ENCODE assay signal across 1 cellular context in genomic region chr4:4662230-4662629, GRCh38.
TF ChIP-seq lines count a peak whose summit lies in the region.

No MANE protein-coding gene starts in this region.

TF ChIP-seq in WTC11, 78 proteins besides CTCF, POLR2A, EP300 and RAD21 (continued from another document):
- TF ChIP-seq, protein P1, sequence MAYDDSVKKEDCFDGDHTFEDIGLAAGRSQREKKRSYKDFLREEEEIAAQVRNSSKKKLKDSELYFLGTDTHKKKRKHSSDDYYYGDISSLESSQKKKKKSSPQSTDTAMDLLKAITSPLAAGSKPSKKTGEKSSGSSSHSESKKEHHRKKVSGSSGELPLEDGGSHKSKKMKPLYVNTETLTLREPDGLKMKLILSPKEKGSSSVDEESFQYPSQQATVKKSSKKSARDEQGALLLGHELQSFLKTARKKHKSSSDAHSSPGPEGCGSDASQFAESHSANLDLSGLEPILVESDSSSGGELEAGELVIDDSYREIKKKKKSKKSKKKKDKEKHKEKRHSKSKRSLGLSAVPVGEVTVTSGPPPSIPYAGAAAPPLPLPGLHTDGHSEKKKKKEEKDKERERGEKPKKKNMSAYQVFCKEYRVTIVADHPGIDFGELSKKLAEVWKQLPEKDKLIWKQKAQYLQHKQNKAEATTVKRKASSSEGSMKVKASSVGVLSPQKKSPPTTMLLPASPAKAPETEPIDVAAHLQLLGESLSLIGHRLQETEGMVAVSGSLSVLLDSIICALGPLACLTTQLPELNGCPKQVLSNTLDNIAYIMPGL (CRISPR knock-in tag; IDR thresholded peaks at IDR 0.05): no peak
- TF ChIP-seq SMAD4 (CRISPR knock-in tag; IDR thresholded peaks at IDR 0.05) (no peak), NR1H2 (CRISPR knock-in tag; IDR thresholded peaks at IDR 0.05) (no peak), ZNF232 (CRISPR knock-in tag; IDR thresholded peaks at IDR 0.05) (no peak), TEAD4 (CRISPR knock-in tag; IDR thresholded peaks at IDR 0.05) (no peak), FOXK1 (CRISPR knock-in tag; IDR thresholded peaks at IDR 0.05) (no peak), ELF4 (CRISPR knock-in tag; IDR thresholded peaks at IDR 0.05; ENCODE audit: low read depth) (no peak), ZNF423 (CRISPR knock-in tag; IDR thresholded peaks at IDR 0.05) (no peak), JAZF1 (CRISPR knock-in tag; IDR thresholded peaks at IDR 0.05) (no peak), ATF1 (CRISPR knock-in tag; IDR thresholded peaks at IDR 0.05) (no peak), E2F4 (CRISPR knock-in tag; IDR thresholded peaks at IDR 0.05; ENCODE audit: borderline replicate concordance, low read depth) (no peak), IRF2 (CRISPR knock-in tag; IDR thresholded peaks at IDR 0.05; ENCODE audit: borderline replicate concordance, low read depth) (no peak), ZNF281 (CRISPR knock-in tag; IDR thresholded peaks at IDR 0.05) (no peak)
- TF ChIP-seq, protein P2, sequence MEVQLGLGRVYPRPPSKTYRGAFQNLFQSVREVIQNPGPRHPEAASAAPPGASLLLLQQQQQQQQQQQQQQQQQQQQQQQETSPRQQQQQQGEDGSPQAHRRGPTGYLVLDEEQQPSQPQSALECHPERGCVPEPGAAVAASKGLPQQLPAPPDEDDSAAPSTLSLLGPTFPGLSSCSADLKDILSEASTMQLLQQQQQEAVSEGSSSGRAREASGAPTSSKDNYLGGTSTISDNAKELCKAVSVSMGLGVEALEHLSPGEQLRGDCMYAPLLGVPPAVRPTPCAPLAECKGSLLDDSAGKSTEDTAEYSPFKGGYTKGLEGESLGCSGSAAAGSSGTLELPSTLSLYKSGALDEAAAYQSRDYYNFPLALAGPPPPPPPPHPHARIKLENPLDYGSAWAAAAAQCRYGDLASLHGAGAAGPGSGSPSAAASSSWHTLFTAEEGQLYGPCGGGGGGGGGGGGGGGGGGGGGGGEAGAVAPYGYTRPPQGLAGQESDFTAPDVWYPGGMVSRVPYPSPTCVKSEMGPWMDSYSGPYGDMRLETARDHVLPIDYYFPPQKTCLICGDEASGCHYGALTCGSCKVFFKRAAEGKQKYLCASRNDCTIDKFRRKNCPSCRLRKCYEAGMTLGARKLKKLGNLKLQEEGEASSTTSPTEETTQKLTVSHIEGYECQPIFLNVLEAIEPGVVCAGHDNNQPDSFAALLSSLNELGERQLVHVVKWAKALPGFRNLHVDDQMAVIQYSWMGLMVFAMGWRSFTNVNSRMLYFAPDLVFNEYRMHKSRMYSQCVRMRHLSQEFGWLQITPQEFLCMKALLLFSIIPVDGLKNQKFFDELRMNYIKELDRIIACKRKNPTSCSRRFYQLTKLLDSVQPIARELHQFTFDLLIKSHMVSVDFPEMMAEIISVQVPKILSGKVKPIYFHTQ (CRISPR knock-in tag; IDR thresholded peaks at IDR 0.05): no peak
- TF ChIP-seq, protein P3, sequence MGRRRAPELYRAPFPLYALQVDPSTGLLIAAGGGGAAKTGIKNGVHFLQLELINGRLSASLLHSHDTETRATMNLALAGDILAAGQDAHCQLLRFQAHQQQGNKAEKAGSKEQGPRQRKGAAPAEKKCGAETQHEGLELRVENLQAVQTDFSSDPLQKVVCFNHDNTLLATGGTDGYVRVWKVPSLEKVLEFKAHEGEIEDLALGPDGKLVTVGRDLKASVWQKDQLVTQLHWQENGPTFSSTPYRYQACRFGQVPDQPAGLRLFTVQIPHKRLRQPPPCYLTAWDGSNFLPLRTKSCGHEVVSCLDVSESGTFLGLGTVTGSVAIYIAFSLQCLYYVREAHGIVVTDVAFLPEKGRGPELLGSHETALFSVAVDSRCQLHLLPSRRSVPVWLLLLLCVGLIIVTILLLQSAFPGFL (CRISPR knock-in tag; IDR thresholded peaks at IDR 0.05; ENCODE audit: borderline replicate concordance): no peak
